In the genomic region with DNA sequence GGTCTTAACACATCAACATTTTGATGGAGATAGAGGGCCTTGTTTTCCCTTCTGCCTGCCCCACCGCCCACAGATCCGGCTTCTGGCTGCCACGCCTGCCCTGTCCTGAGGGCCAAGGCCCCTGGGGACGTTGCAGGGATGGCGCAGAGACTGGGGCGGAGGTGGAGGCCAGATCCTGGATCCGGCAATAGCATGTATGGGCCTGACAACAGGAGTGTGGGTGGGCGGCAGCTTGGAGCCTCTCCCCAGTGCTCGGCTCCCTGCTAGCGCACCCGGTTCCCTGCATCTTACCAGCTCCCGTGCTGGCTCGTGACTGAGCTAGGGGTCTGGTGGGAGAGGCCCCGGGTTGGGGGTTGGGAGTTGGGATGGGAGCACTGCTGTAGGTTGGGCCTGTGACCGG, we compare ENCODE assay signal across 18 cellular contexts.
DNase-seq lines count a peak whose midpoint lies in the region; ATAC-seq, FAIRE-seq and TF ChIP-seq lines count a peak whose summit lies in the region.
"Had no signal": no experiment of that assay in that cellular context is flagged by ENCODE, and none has a peak within 500 bp of the region (broad histone marks: within the 10 kb centered on the region; RNA-seq: fewer than 3 reads in every experiment).

No MANE protein-coding gene starts in this region.

- intact Hi-C loops in body of pancreas (cut with DNase I): no loop called here
- intact Hi-C loops in kidney (cut with DNase I): no loop called here
- intact Hi-C loops in vagina (cut with DNase I): no loop called here

- H3K9ac ChIP-seq in kidney (ENCODE audit: low read length in 2 of 2) (no peak overlapping the region), skeletal muscle satellite cell (ENCODE audit: low read depth, low read length) (peak overlapping the region; percentile 69)

- no peaks in the 10 kb centered on the region for H3K27me3 ChIP-seq in body of pancreas
- H3K27me3 ChIP-seq in skeletal muscle satellite cell (ENCODE audit: control insufficient read depth, insufficient read depth, low read length): no peaks in the 10 kb centered on the region
- no peaks in the 10 kb centered on the region for H3K27me3 ChIP-seq in vagina

- no peak for ATAC-seq in body of pancreas
- ATAC-seq: activated CD8-positive, alpha-beta T cell treated with anti-CD3 and anti-CD28 coated beads, Interleukin-2, amount 10 ng/mL, durations not matched to agents 7 days and 5 days had no signal

- TF ChIP-seq CTCF in body of pancreas (IDR thresholded peaks at IDR 0.05): no peak
- TF ChIP-seq CTCF in kidney (IDR thresholded peaks at IDR 0.05; ENCODE audit: borderline replicate concordance, extremely low read depth, insufficient read depth): no peak
- no peak for TF ChIP-seq CTCF in vagina (IDR thresholded peaks at IDR 0.05)

- no peak for DNase-seq in body of pancreas
- peak; percentile 76 for DNase-seq in kidney
- no peak for DNase-seq in vagina (ENCODE audit: extremely low spot score in 2 of 2)
- no peak for DNase-seq in retina
- DNase-seq in epidermal melanocyte (ENCODE audit: insufficient read length, low spot score): no peak
- DNase-seq in NCI-H1694 (lab: John Stamatoyannopoulos, UW): no peak
- DNase-seq: activated CD8-positive, alpha-beta T cell treated with anti-CD3 and anti-CD28 coated beads, Interleukin-2, amount 10 ng/mL, durations not matched to agents 7 days and 5 days; activated effector memory CD4-positive, alpha-beta T cell treated with anti-CD3 and anti-CD28 coated beads, Interleukin-2, amount 50 U/mL, for 16 hours; brain microvascular endothelial cell; CD4-positive, CD25-positive, alpha-beta regulatory T cell; endodermal cell; glutamatergic neuron; MM.1S; NCI-H82; SIG-M5; small intestine had no signal

- FAIRE-seq in kidney (lab: Jason Lieb, UNC): no peak
- FAIRE-seq: GM12891, small intestine had no signal

- H3K4me3 ChIP-seq in body of pancreas: no peak overlapping the region
- H3K4me3 ChIP-seq in kidney (ENCODE audit: low read length in 2 of 2): no peak overlapping the region
- peak overlapping the region; percentile 33 for H3K4me3 ChIP-seq in skeletal muscle satellite cell (ENCODE audit: low read length)
- H3K4me3 ChIP-seq in vagina: no peak overlapping the region

- TF ChIP-seq POLR2A in body of pancreas (IDR thresholded peaks at IDR 0.05): no peak
- TF ChIP-seq POLR2A in vagina (IDR thresholded peaks at IDR 0.05): no peak

- H3K9me3 ChIP-seq in body of pancreas (no peaks in the 10 kb centered on the region), kidney (ENCODE audit: control insufficient read depth in 1 of 2, low read length in 2 of 2) (no peaks in the 10 kb centered on the region), skeletal muscle satellite cell (replicated peaks; ENCODE audit: low read length) (no peaks in the 10 kb centered on the region), vagina (no peaks in the 10 kb centered on the region)

- H3K4me1 ChIP-seq in body of pancreas (peaks cover 99% of the 10 kb centered on the region), kidney (ENCODE audit: control insufficient read depth in 1 of 2, insufficient read depth in 1 of 2, low read depth in 1 of 2, low read length in 2 of 2) (peaks cover 46 to 47% of the 10 kb centered on the region in 2 donors), skeletal muscle satellite cell (ENCODE audit: control insufficient read depth, insufficient read depth, low read length) (peaks cover 79% of the 10 kb centered on the region), vagina (peaks cover 99% of the 10 kb centered on the region)

- H3K27ac ChIP-seq in body of pancreas: peak overlapping the region; percentile 72 to 82 (median 76)
- peak overlapping the region in 1 of 2 donors; percentile 33 for H3K27ac ChIP-seq in kidney (ENCODE audit: low read depth in 2 of 2, low read length in 2 of 2)
- H3K27ac ChIP-seq in vagina: peak overlapping the region; percentile 95
- H3K27ac ChIP-seq: brain microvascular endothelial cell had no signal

- no peaks in the 10 kb centered on the region for H3K36me3 ChIP-seq in body of pancreas (replicated peaks in 1 of 2; ENCODE audit: insufficient read depth in 1 of 2, low read depth in 2 of 2)
- H3K36me3 ChIP-seq in kidney (ENCODE audit: control insufficient read depth in 1 of 2, insufficient read depth in 2 of 2, low read length in 2 of 2): peaks cover 6 to 8% of the 10 kb centered on the region in 2 donors
- peaks cover 53% of the 10 kb centered on the region for H3K36me3 ChIP-seq in skeletal muscle satellite cell (ENCODE audit: insufficient read depth, low read length)
- peaks cover 0 to 33% of the 10 kb centered on the region in 2 donors for H3K36me3 ChIP-seq in vagina
- H3K36me3 ChIP-seq: brain microvascular endothelial cell had no signal

- 90 to 94% methylated on average over 13 to 15 of the region's 15 CpGs for WGBS in body of pancreas, 2 donors

- peak overlapping the region; percentile 51 for H3K4me2 ChIP-seq in skeletal muscle satellite cell (ENCODE audit: low read length)
